Comparison of ENCODE assay signal across 27 cellular contexts in the genomic region with DNA sequence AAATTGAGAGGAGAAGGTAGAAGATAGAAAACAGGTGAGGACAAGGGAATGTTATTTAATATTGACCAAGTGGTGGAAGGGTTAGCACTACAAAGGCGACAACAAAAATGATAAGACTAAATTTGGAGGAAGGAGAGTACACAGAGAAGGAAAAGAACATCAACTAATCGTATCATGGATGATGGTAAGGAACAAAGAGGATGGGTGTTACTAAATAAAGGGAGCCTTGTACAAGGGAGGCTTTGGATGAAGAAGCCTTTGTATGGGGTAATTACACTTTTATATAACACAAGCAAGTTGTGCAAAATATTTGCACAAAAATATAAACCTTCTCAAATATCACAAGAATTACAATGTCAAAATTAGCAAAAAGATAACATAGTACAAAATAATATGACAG.
"Had no signal": no experiment of that assay in that cellular context is flagged by ENCODE, and none has a peak within 500 bp of the region (broad histone marks: within the 10 kb centered on the region; RNA-seq: fewer than 3 reads in every experiment).

No MANE protein-coding gene starts in this region.

- H3K4me2 ChIP-seq: hepatocyte had no signal

- FAIRE-seq: kidney had no signal

- H3K9me3 ChIP-seq: gastroesophageal sphincter, heart left ventricle, left lung, psoas muscle, spleen, transverse colon, upper lobe of right lung, uterus had no signal

- H3K36me3 ChIP-seq: gastroesophageal sphincter, heart left ventricle, left lung, spleen, transverse colon, upper lobe of right lung, uterus had no signal

- H3K79me2 ChIP-seq: hepatocyte had no signal

- H3K4me1 Mint-ChIP-seq: naive thymus-derived CD4-positive, alpha-beta T cell; nephron had no signal

- H3K4me3 Mint-ChIP-seq: effector memory CD8-positive, alpha-beta T cell; naive thymus-derived CD4-positive, alpha-beta T cell; nephron; stimulated activated memory B cell treated with anti-CD40 and anti-IgM and Interleukin-4, amounts not matched to agents 10 μg/mL and 1 μg/mL and 100 μg/mL, for 72 hours had no signal

- ATAC-seq: effector memory CD8-positive, alpha-beta T cell; esophagus mucosa; foreskin keratinocyte; gastroesophageal sphincter; heart left ventricle; left cardiac atrium; left lung; naive thymus-derived CD4-positive, alpha-beta T cell; psoas muscle; right cardiac atrium; stimulated activated memory B cell treated with anti-CD40 and anti-IgM and Interleukin-4, amounts not matched to agents 10 μg/mL and 1 μg/mL and 100 μg/mL, for 72 hours; stimulated activated naive CD8-positive, alpha-beta T cell treated with anti-CD3 and anti-CD28 coated beads, Interleukin-15, Interleukin-2, amounts not matched to agents 100 U/mL and 50 U/mL, for 24 hours; upper lobe of right lung had no signal

- H3K27ac ChIP-seq: coronary artery, foreskin keratinocyte, gastroesophageal sphincter, heart left ventricle, hepatocyte, left lung, psoas muscle, skin epidermis, spleen, transverse colon, upper lobe of right lung, uterus had no signal

- H3K27me3 Mint-ChIP-seq: effector memory CD8-positive, alpha-beta T cell; stimulated activated memory B cell treated with anti-CD40 and anti-IgM and Interleukin-4, amounts not matched to agents 10 μg/mL and 1 μg/mL and 100 μg/mL, for 72 hours had no signal

- H3K4me1 ChIP-seq: foreskin keratinocyte, gastroesophageal sphincter, heart left ventricle, left lung, psoas muscle, spleen, transverse colon, upper lobe of right lung, uterus had no signal

- H3K27me3 ChIP-seq: foreskin keratinocyte, gastroesophageal sphincter, heart left ventricle, hepatocyte, left lung, spleen, transverse colon, upper lobe of right lung, uterus had no signal

- DNase-seq: dermis blood vessel endothelial cell; effector memory CD8-positive, alpha-beta T cell; foreskin keratinocyte; heart left ventricle; kidney; left cardiac atrium; left lung; mesendoderm; midbrain; naive thymus-derived CD4-positive, alpha-beta T cell; nucleus accumbens; posterior cingulate gyrus; psoas muscle; right cardiac atrium; spleen; stimulated activated CD4-positive, alpha-beta T cell treated with anti-CD3 and anti-CD28 coated beads, Interleukin-4, amount 100 ng/mL, for 4 hours; stimulated activated naive CD8-positive, alpha-beta T cell treated with anti-CD3 and anti-CD28 coated beads, Interleukin-15, Interleukin-2, amounts not matched to agents 100 U/mL and 50 U/mL, for 24 hours; transverse colon; upper lobe of right lung; uterus had no signal

- H3K4me3 ChIP-seq: coronary artery, gastroesophageal sphincter, heart left ventricle, hepatocyte, left lung, psoas muscle, skin epidermis, spleen, transverse colon, upper lobe of right lung, uterus had no signal

- H2AFZ ChIP-seq: hepatocyte had no signal

- H3K9me3 Mint-ChIP-seq: nephron; stimulated activated memory B cell treated with anti-CD40 and anti-IgM and Interleukin-4, amounts not matched to agents 10 μg/mL and 1 μg/mL and 100 μg/mL, for 72 hours had no signal

- H3K36me3 Mint-ChIP-seq: naive thymus-derived CD4-positive, alpha-beta T cell; stimulated activated memory B cell treated with anti-CD40 and anti-IgM and Interleukin-4, amounts not matched to agents 10 μg/mL and 1 μg/mL and 100 μg/mL, for 72 hours had no signal

- H3K27ac Mint-ChIP-seq: effector memory CD8-positive, alpha-beta T cell; naive thymus-derived CD4-positive, alpha-beta T cell; nephron; stimulated activated memory B cell treated with anti-CD40 and anti-IgM and Interleukin-4, amounts not matched to agents 10 μg/mL and 1 μg/mL and 100 μg/mL, for 72 hours had no signal
